ENCODE assay signal across 9 cellular contexts in genomic region chr1:26317612-26318337, GRCh38. TPM values are rescaled to one million over a fixed set of nuclear protein-coding genes. Genes with fewer than 3 reads are reported as not detected.
DNase-seq lines count a peak whose midpoint lies in the region; ATAC-seq and TF ChIP-seq lines count a peak whose summit lies in the region.
"Had no signal": no experiment of that assay in that cellular context is flagged by ENCODE, and none has a peak within 500 bp of the region (broad histone marks: within the 10 kb centered on the region; RNA-seq: fewer than 3 reads in every experiment).

Gene CD52, plus strand, starts transcription at chr1:26317958. Its CDS starts 60 bp downstream, at chr1:26318018.

- TF ChIP-seq POLR2A in uterus (IDR thresholded peaks at IDR 0.05) = no peak

- no peaks in the 10 kb centered on the region for H3K27me3 Mint-ChIP-seq in activated CD4-positive, alpha-beta T cell treated with anti-CD3 and anti-CD28 coated beads, Interleukin-2, amount 10 ng/mL, durations not matched to agents 24 days and 14 days

- intact Hi-C loops in activated CD4-positive, alpha-beta T cell treated with anti-CD3 and anti-CD28 coated beads, Interleukin-2, amount 10 ng/mL, durations not matched to agents 24 days and 14 days (cut with micrococcal nuclease) = loop anchor here (2.0 to 5.0 kb wide), 2 partner anchors 155 to 263 kb away; partner anchors contain the start of gene HMGN2
- intact Hi-C loops in uterus (cut with DNase I; ENCODE audit: low total_unique reads) = no loop called here

- H3K36me3 ChIP-seq in ES-I3 (ENCODE audit: insufficient read depth, low read length) (peaks cover 3% of the 10 kb centered on the region; the same call in 1 of the 2 replicates), iPS-15b (ENCODE audit: control insufficient read depth, insufficient read depth, low read length) (peaks cover 3% of the 10 kb centered on the region), uterus (no peaks in the 10 kb centered on the region)

- TF ChIP-seq CTCF in uterus (IDR thresholded peaks at IDR 0.05) = no peak

- no peak within 1 kb of the TSS for H3K4me3 ChIP-seq in iPS-15b (ENCODE audit: low read depth, low read length)
- H3K4me3 ChIP-seq in uterus = no peak within 1 kb of the TSS

- H3K27ac Mint-ChIP-seq in activated CD4-positive, alpha-beta T cell treated with anti-CD3 and anti-CD28 coated beads, Interleukin-2, amount 10 ng/mL, durations not matched to agents 24 days and 14 days = peak within 1 kb of the TSS; percentile 96

- peak within 1 kb of the TSS; percentile 82 for H3K4me3 Mint-ChIP-seq in activated CD4-positive, alpha-beta T cell treated with anti-CD3 and anti-CD28 coated beads, Interleukin-2, amount 10 ng/mL, durations not matched to agents 24 days and 14 days

- no peak within 1 kb of the TSS for H3K27ac ChIP-seq in uterus

- H3K27me3 ChIP-seq in iPS-15b (ENCODE audit: control insufficient read depth, insufficient read depth, low read length) = no peaks in the 10 kb centered on the region
- H3K27me3 ChIP-seq in uterus = no peaks in the 10 kb centered on the region

- H3K4me1 Mint-ChIP-seq in activated CD4-positive, alpha-beta T cell treated with anti-CD3 and anti-CD28 coated beads, Interleukin-2, amount 10 ng/mL, durations not matched to agents 24 days and 14 days = peaks cover 64% of the 10 kb centered on the region

- ATAC-seq in HG03045 (IDR thresholded peaks at IDR 0.05; ENCODE audit: unreplicated experiment) (peak; percentile 37), HG02840 (IDR thresholded peaks at IDR 0.05; ENCODE audit: low FRiP score, unreplicated experiment) (no peak)

- H3K9me3 ChIP-seq in ES-I3 (ENCODE audit: control insufficient read depth, insufficient read depth, low read length) (no peaks in the 10 kb centered on the region), iPS-15b (ENCODE audit: control insufficient read depth, insufficient read depth, low read length) (no peaks in the 10 kb centered on the region), uterus (no peaks in the 10 kb centered on the region)

- H3K4me1 ChIP-seq in ES-I3 (ENCODE audit: insufficient read depth, low read length) (peaks cover 27% of the 10 kb centered on the region), iPS-15b (ENCODE audit: control insufficient read depth, insufficient read depth, low read length) (peaks cover 8% of the 10 kb centered on the region), uterus (no peaks in the 10 kb centered on the region)

- peak; percentile 94 for DNase-seq in activated CD4-positive, alpha-beta T cell treated with anti-CD3 and anti-CD28 coated beads, Interleukin-2, amount 10 ng/mL, durations not matched to agents 24 days and 14 days
- peak; percentile 64 to 70 for DNase-seq in stimulated activated CD8-positive, alpha-beta memory T cell treated with anti-CD3 and anti-CD28 coated beads, Interleukin-7, amount 100 ng/mL, for 4 hours (ENCODE audit: low read depth in 2 of 2)
- DNase-seq in NCI-H2196 treated with DMSO at 0.1 percent for 48 hours (lab: John Stamatoyannopoulos, UW; ENCODE audit: unreplicated experiment) = no peak
- no peak for DNase-seq in uterus

- 0 out of 2 replicates have a peak within 1 kb of the TSS, but pooled peaks have one; percentile 14 for H3K9ac ChIP-seq in ES-I3 (ENCODE audit: low read depth, low read length)
- peak within 1 kb of the TSS; percentile 70 for H3K9ac ChIP-seq in iPS-15b (ENCODE audit: low read depth, low read length)

- peaks cover 34% of the 10 kb centered on the region for H3K36me3 Mint-ChIP-seq in activated CD4-positive, alpha-beta T cell treated with anti-CD3 and anti-CD28 coated beads, Interleukin-2, amount 10 ng/mL, durations not matched to agents 24 days and 14 days (ENCODE audit: low read depth)

- H3K9me3 Mint-ChIP-seq in activated CD4-positive, alpha-beta T cell treated with anti-CD3 and anti-CD28 coated beads, Interleukin-2, amount 10 ng/mL, durations not matched to agents 24 days and 14 days = no peaks in the 10 kb centered on the region

RNA-seq across cellular contexts. Expression of gene CD52, which starts in this region (rescaled TPM):
- 295 and 297 TPM in 2 replicates for total RNA-seq in activated CD4-positive, alpha-beta T cell treated with anti-CD3 and anti-CD28 coated beads, Interleukin-2, amount 10 ng/mL, durations not matched to agents 24 days and 14 days
- 1 to 10 TPM in 1 of 4 donors, not detected in 3; 7.8 TPM for total RNA-seq in uterus
- total RNA-seq: endothelial cell of umbilical vein had no signal

Comparison
In these comparisons a context has a peak if more than half of its experiments do, and no peak if none do; other contexts are left out.
1. RNA of gene CD52 (total RNA-seq): 295 to 297 TPM in activated CD4-positive, alpha-beta T cell treated with anti-CD3 and anti-CD28 coated beads, Interleukin-2, amount 10 ng/mL, durations not matched to agents 24 days and 14 days; 7.8 TPM in uterus; every median in the first group is over 10 times any median in the second.
2. DNase-seq: peak in activated CD4-positive, alpha-beta T cell treated with anti-CD3 and anti-CD28 coated beads, Interleukin-2, amount 10 ng/mL, durations not matched to agents 24 days and 14 days (single experiment) and stimulated activated CD8-positive, alpha-beta memory T cell treated with anti-CD3 and anti-CD28 coated beads, Interleukin-7, amount 100 ng/mL, for 4 hours (2 of 2); none in NCI-H2196 treated with DMSO at 0.1 percent for 48 hours (single experiment) and uterus (0 of 2).